ENCODE assay signal across 22 cellular contexts in genomic region chr12:106433055-106433454, GRCh38.
"Had no signal": no experiment of that assay in that cellular context is flagged by ENCODE, and none has a peak within 500 bp of the region (broad histone marks: within the 10 kb centered on the region; RNA-seq: fewer than 3 reads in every experiment).

No MANE protein-coding gene starts in this region.

- H3K27ac Mint-ChIP-seq: progenitor cell of endocrine pancreas had no signal

- ATAC-seq: esophagus mucosa; gastrocnemius medialis; left lung; mucosa of descending colon; naive thymus-derived CD8-positive, alpha-beta T cell; pancreas; sciatic nerve had no signal

- H3K4me3 Mint-ChIP-seq: central memory CD8-positive, alpha-beta T cell; naive thymus-derived CD8-positive, alpha-beta T cell had no signal

- H3K4me1 ChIP-seq: left lung had no signal

- H3K9me3 ChIP-seq: gastrocnemius medialis, heart right ventricle, left lung, mucosa of descending colon, pancreas, stomach had no signal

- H3K27me3 Mint-ChIP-seq: central memory CD8-positive, alpha-beta T cell; naive thymus-derived CD8-positive, alpha-beta T cell; progenitor cell of endocrine pancreas had no signal

- DNase-seq: cortex of kidney; dorsolateral prefrontal cortex; effector CD8-positive, alpha-beta T cell; gastrocnemius medialis; heart right ventricle; hypothalamus; kidney glomerular epithelial cell; left lung; mammary epithelial cell; mucosa of descending colon; naive thymus-derived CD8-positive, alpha-beta T cell; nucleus accumbens; pancreas; stimulated activated CD4-positive, alpha-beta T cell treated with anti-CD3 and anti-CD28 coated beads, Interleukin-2, amount 100 ng/mL, for 24 hours; stimulated activated CD4-positive, alpha-beta T cell treated with anti-CD3 and anti-CD28 coated beads, Interleukin-4, amount 100 ng/mL, for 4 hours; stimulated activated naive CD4-positive, alpha-beta T cell; stomach; trophoblast cell had no signal

- H3K27ac ChIP-seq: dorsolateral prefrontal cortex, gastrocnemius medialis, heart right ventricle, left lung, pancreas, stomach had no signal

- H3K27me3 ChIP-seq: dorsolateral prefrontal cortex, gastrocnemius medialis, heart right ventricle, left lung, pancreas, stomach had no signal

- H3K9me3 Mint-ChIP-seq: central memory CD8-positive, alpha-beta T cell; naive thymus-derived CD8-positive, alpha-beta T cell had no signal

- H3K4me1 Mint-ChIP-seq: central memory CD8-positive, alpha-beta T cell; naive thymus-derived CD8-positive, alpha-beta T cell had no signal

- H3K4me3 ChIP-seq: dorsolateral prefrontal cortex, gastrocnemius medialis, heart right ventricle, left lung, mucosa of descending colon, pancreas, stomach had no signal
